In genomic region chr10:87342249-87342703, GRCh38 we compare ENCODE assay signal across 8 cellular contexts. TPM values are rescaled to one million over a fixed set of nuclear protein-coding genes. Genes with fewer than 3 reads are reported as not detected.
DNase-seq lines count a peak whose midpoint lies in the region; ATAC-seq and TF ChIP-seq lines count a peak whose summit lies in the region.
"Not testable (repeated sequence)": the region's sequence is repeated elsewhere in the genome, so short reads cannot be mapped to it uniquely, and the experiment has no call there.

No MANE protein-coding gene starts in this region.

- peaks cover 10% of the 10 kb centered on the region; the same call in 1 of the 2 replicates for H3K4me1 ChIP-seq in Panc1 (ENCODE audit: control insufficient read depth, insufficient read depth, low read length)
- not testable (repeated sequence) for H3K4me1 ChIP-seq in mucosa of stomach (ENCODE audit: control insufficient read depth, insufficient read depth, low read length)

- H3K4me3 ChIP-seq in Panc1 (ENCODE audit: low read depth in 2 of 2, low read length in 2 of 2): peak overlapping the region; percentile 46 to 49
- not testable (repeated sequence) for H3K4me3 ChIP-seq in mucosa of stomach (ENCODE audit: low read length)

- not testable (repeated sequence) for H3K9me3 ChIP-seq in Panc1 (ENCODE audit: control insufficient read depth, insufficient read depth, low read depth, low read length); mucosa of stomach (ENCODE audit: control insufficient read depth, low read length)

- H3K27ac ChIP-seq in Panc1 (ENCODE audit: low read length): not testable (repeated sequence)

- intact Hi-C loops in Panc1 (cut with micrococcal nuclease; ENCODE audit: unreplicated experiment): not testable (repeated sequence)

- 0 out of 2 replicates have a peak, but pooled peaks have one; percentile 12 for TF ChIP-seq EP300 in Ishikawa (IDR thresholded peaks at IDR 0.05; ENCODE audit: borderline replicate concordance)

- not testable (repeated sequence) for H3K27me3 Mint-ChIP-seq in activated T-cell treated with anti-CD3 and anti-CD28 coated beads, Interleukin-2, amount 50 U/mL, for 4 hours (ENCODE audit: low read depth)

- H3K4me1 Mint-ChIP-seq in activated T-cell treated with anti-CD3 and anti-CD28 coated beads, Interleukin-2, amount 50 U/mL, for 4 hours (ENCODE audit: low read depth): peaks cover 20% of the 10 kb centered on the region

- H3K4me3 Mint-ChIP-seq in activated T-cell treated with anti-CD3 and anti-CD28 coated beads, Interleukin-2, amount 50 U/mL, for 4 hours: peak overlapping the region; percentile 90

- not testable (repeated sequence) for TF ChIP-seq CTCF in Panc1 (IDR thresholded peaks at IDR 0.05)

- peak overlapping the region; percentile 37 for H3K9ac ChIP-seq in mucosa of stomach (ENCODE audit: low read length)

- H3K36me3 Mint-ChIP-seq in activated T-cell treated with anti-CD3 and anti-CD28 coated beads, Interleukin-2, amount 50 U/mL, for 4 hours (ENCODE audit: insufficient read depth): not testable (repeated sequence)

- peak; percentile 94 for DNase-seq in DMS53 (lab: John Stamatoyannopoulos, UW)
- DNase-seq in Panc1 (ENCODE audit: low read depth, low spot score): not testable (repeated sequence)
- DNase-seq in activated T-cell treated with anti-CD3 and anti-CD28 coated beads, Interleukin-2, amount 50 U/mL, for 4 hours: peak; percentile 77
- DNase-seq in stimulated activated CD8-positive, alpha-beta memory T cell treated with anti-CD3 and anti-CD28 coated beads, Interleukin-4, amount 100 ng/mL, for 24 hours (ENCODE audit: low read depth): peak; percentile 71

- not testable (repeated sequence) for BruUV-seq in Panc1 (replicated peaks; lab: Mats Ljungman, UMichigan)

- CTCF ChIA-PET in Panc1 (lab: Charles Lee): not testable (repeated sequence)

- not testable (repeated sequence) for H3K9me3 Mint-ChIP-seq in activated T-cell treated with anti-CD3 and anti-CD28 coated beads, Interleukin-2, amount 50 U/mL, for 4 hours

- POLR2A ChIA-PET in Panc1 (lab: Charles Lee): not testable (repeated sequence)

- peak; percentile 88 for ATAC-seq in GM21723 (IDR thresholded peaks at IDR 0.05; ENCODE audit: unreplicated experiment)
- ATAC-seq in Panc1: peak; percentile 95
- ATAC-seq in activated T-cell treated with anti-CD3 and anti-CD28 coated beads, Interleukin-2, amount 50 U/mL, for 4 hours: peak; percentile 89
- ATAC-seq in esophagus mucosa: peak; percentile 96

- H3K36me3 ChIP-seq in Panc1 (ENCODE audit: control insufficient read depth, insufficient read depth, low read length); mucosa of stomach (ENCODE audit: control insufficient read depth, insufficient read depth, low read length): not testable (repeated sequence)

- not testable (repeated sequence) for TF ChIP-seq RAD21 in Ishikawa (IDR thresholded peaks at IDR 0.05; ENCODE audit: low read depth)

- H3K27me3 ChIP-seq in Panc1 (ENCODE audit: control insufficient read depth, insufficient read depth, low read length); mucosa of stomach (ENCODE audit: control insufficient read depth, insufficient read depth, low read length): not testable (repeated sequence)

- in situ Hi-C loops in Panc1 (cut with HindIII; ENCODE audit: low pct_unique_long_range_greater_than_20kb, low sequenced_read_pairs): not testable (repeated sequence)

TF ChIP-seq in Ishikawa, 13 proteins besides CTCF, POLR2A, EP300 and RAD21:
- peak; percentile 52; the same call in 1 of the 2 replicates for TF ChIP-seq YY1 (IDR thresholded peaks at IDR 0.05; ENCODE audit: low read depth)
- 0 out of 2 replicates have a peak, but pooled peaks have one; percentile 15 for TF ChIP-seq TCF12 (IDR thresholded peaks at IDR 0.05; ENCODE audit: low read depth)
- TF ChIP-seq TAF1 (IDR thresholded peaks at IDR 0.05; ENCODE audit: low read depth): peak; percentile 69; the same call in 1 of the 2 replicates
- peak; percentile 51; the same call in 1 of the 2 replicates for TF ChIP-seq MAX (IDR thresholded peaks at IDR 0.05)

RNA-seq across cellular contexts. Expression of gene NUTM2D, which starts 15.3 kb away (rescaled TPM):
- total RNA-seq in Panc1 (2021; ENCODE audit: unreplicated experiment) (1.5 TPM), esophagus mucosa (1.8 TPM)
- 1.2 TPM for polyA plus RNA-seq in Panc1 (2012; ENCODE audit: insufficient read length)
- total RNA-seq in activated T-cell treated with anti-CD3 and anti-CD28 coated beads, Interleukin-2, amount 50 U/mL, for 4 hours: 1 to 10 TPM; 1.1 to 2.1 (median 1.4) TPM
